In the genomic region with DNA sequence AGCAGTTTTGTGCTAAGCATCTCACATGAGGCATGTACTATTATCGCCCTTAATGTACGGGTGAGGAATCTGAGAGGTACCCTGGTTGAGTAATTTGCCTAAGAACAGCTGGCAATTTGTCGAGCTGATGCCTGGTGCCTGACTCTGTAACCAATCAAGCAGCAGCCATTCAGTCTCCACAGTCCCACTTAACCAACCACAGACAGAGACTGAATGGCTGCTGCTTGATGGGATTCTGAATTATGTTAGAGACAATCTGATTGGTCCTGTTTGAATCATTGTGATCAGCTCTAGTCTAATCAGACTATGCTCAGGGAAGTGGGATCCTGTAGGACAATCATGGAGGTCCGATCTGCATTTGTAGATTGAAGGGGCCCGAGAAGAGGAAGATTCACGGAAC, we compare ENCODE assay signal across 25 cellular contexts.
"Had no signal": no experiment of that assay in that cellular context is flagged by ENCODE, and none has a peak within 500 bp of the region (broad histone marks: within the 10 kb centered on the region; RNA-seq: fewer than 3 reads in every experiment).

No MANE protein-coding gene starts in this region.

- H3K4me3 ChIP-seq: cardiac muscle cell, colonic mucosa, smooth muscle cell, stomach, suprapubic skin, tibial nerve had no signal

- H3K27me3 ChIP-seq: cardiac muscle cell, colonic mucosa, stomach, suprapubic skin, tibial nerve had no signal

- H3K4me1 ChIP-seq: colonic mucosa, stomach, suprapubic skin, tibial nerve had no signal

- DNase-seq: activated CD4-positive, alpha-beta T cell treated with anti-CD3 and anti-CD28 coated beads for 4 hours; activated CD4-positive, alpha-beta T cell treated with anti-CD3 and anti-CD28 coated beads, Interleukin-2, amount 50 U/mL, for 4 hours; activated CD4-positive, CD25-positive, alpha-beta regulatory T cell; activated naive CD4-positive, alpha-beta T cell; activated T-cell treated with anti-CD3 and anti-CD28 coated beads for 4 hours; activated T-cell treated with anti-CD3 and anti-CD28 coated beads, Interleukin-2, amount 50 U/mL, for 72 hours; anterior cingulate cortex; cerebellar nuclear complex; colonic mucosa; effector memory CD4-positive, alpha-beta T cell; left cardiac atrium; mammary epithelial cell; posterior cingulate gyrus; stimulated activated CD4-positive, alpha-beta T cell treated with anti-CD3 and anti-CD28 coated beads, Interleukin-1b, Interleukin-23, amount 100 ng/mL, for 48 hours; stimulated activated CD4-positive, alpha-beta T cell treated with anti-CD3 and anti-CD28 coated beads, Interleukin-4, amount 100 ng/mL, for 4 hours; stimulated activated CD8-positive, alpha-beta memory T cell treated with anti-CD3 and anti-CD28 coated beads, Interleukin-4, amount 100 ng/mL, for 48 hours; stomach had no signal

- H3K9me3 ChIP-seq: colonic mucosa, stomach, suprapubic skin, tibial nerve had no signal

- H3K4me2 ChIP-seq: smooth muscle cell had no signal

- FAIRE-seq: frontal cortex, keratinocyte had no signal

- H3K27ac ChIP-seq: cardiac muscle cell, colonic mucosa, stomach, suprapubic skin, tibial nerve had no signal

- H3K36me3 ChIP-seq: cardiac muscle cell, colonic mucosa, stomach, suprapubic skin, tibial nerve had no signal

- ATAC-seq: activated T-cell treated with anti-CD3 and anti-CD28 coated beads, Interleukin-2, amount 50 U/mL, for 72 hours; left cardiac atrium; sciatic nerve; stimulated activated memory B cell treated with anti-CD40 and anti-IgM and Interleukin-4, amounts not matched to agents 10 μg/mL and 1 μg/mL and 100 μg/mL, for 72 hours had no signal
